ENCODE assay signal across 25 cellular contexts in genomic region chr6:8274240-8274639, GRCh38.
"Had no signal": no experiment of that assay in that cellular context is flagged by ENCODE, and none has a peak within 500 bp of the region (broad histone marks: within the 10 kb centered on the region; RNA-seq: fewer than 3 reads in every experiment).

No MANE protein-coding gene starts in this region.

- H2AFZ ChIP-seq: hepatocyte had no signal

- H3K9me3 Mint-ChIP-seq: endodermal cell had no signal

- H3K4me2 ChIP-seq: hepatocyte had no signal

- H3K36me3 ChIP-seq: esophagus squamous epithelium, gastrocnemius medialis, heart left ventricle, left lung, lower lobe of right lung had no signal

- H3K4me1 ChIP-seq: esophagus squamous epithelium, gastrocnemius medialis, heart left ventricle, left lung, lower lobe of right lung had no signal

- H3K4me3 Mint-ChIP-seq: effector memory CD8-positive, alpha-beta T cell; endodermal cell; mesothelial cell of epicardium; naive B cell; naive thymus-derived CD8-positive, alpha-beta T cell had no signal

- H3K36me3 Mint-ChIP-seq: naive B cell; naive thymus-derived CD8-positive, alpha-beta T cell had no signal

- H3K27ac ChIP-seq: coronary artery, dorsolateral prefrontal cortex, epithelial cell of prostate, esophagus squamous epithelium, gastrocnemius medialis, heart left ventricle, hepatocyte, left lung, lower lobe of right lung had no signal

- H3K27me3 ChIP-seq: esophagus squamous epithelium, gastrocnemius medialis, hepatocyte, left lung had no signal

- H3K27ac Mint-ChIP-seq: effector memory CD8-positive, alpha-beta T cell; endodermal cell; naive B cell; naive thymus-derived CD8-positive, alpha-beta T cell had no signal

- DNase-seq: dermis blood vessel endothelial cell; dorsolateral prefrontal cortex; effector CD4-positive, alpha-beta T cell; effector memory CD8-positive, alpha-beta T cell; endodermal cell; erythroblast; esophagus squamous epithelium; foreskin fibroblast; foreskin melanocyte; gastrocnemius medialis; heart left ventricle; hypothalamus; left cardiac atrium; left lung; left ventricle myocardium superior; lower lobe of right lung; mesenchymal stem cell; mucosa of descending colon; naive B cell; naive thymus-derived CD8-positive, alpha-beta T cell had no signal

- H3K4me3 ChIP-seq: coronary artery, dorsolateral prefrontal cortex, esophagus squamous epithelium, gastrocnemius medialis, heart left ventricle, hepatocyte, left lung, lower lobe of right lung, mucosa of descending colon had no signal

- H3K79me2 ChIP-seq: hepatocyte had no signal

- ATAC-seq: effector memory CD8-positive, alpha-beta T cell; esophagus mucosa; gastrocnemius medialis; heart left ventricle; left cardiac atrium; left lung; left ventricle myocardium superior; lower lobe of right lung; mucosa of descending colon; naive thymus-derived CD8-positive, alpha-beta T cell had no signal
